ENCODE assay signal across 1 cellular context in the genomic region with DNA sequence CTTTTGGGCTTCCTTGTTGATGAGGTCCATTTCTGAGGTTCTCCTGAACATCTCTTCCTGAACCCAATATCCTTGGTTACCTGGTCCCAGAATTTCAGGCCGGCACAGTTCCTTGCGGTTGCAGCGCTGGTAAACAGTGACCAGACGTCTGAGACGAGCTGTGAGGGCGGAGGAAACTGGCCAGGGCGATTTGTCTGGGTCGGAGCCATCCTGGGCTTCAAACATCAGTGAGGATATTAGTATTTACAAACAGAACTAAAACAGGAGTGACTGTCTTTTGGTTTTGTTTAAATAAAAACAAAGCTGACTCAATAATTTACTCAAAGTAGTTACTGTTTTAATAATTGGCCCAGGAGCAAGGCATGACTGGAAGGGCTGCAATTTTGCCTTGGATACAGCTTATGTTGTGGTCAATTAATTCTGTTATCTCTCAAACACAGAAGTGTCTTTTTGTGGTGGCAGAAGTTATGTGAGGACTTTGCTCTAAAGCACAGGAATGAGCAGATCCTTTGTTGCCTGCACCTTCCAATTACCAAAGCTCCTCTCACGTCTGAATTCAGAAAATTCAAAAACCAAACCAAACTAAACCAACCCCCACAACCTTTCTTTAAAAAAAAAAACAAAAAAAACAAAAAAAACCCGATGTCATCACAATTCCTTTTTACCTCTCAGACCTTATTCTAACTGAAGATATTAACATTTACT.
TF ChIP-seq lines count a peak whose summit lies in the region.

No MANE protein-coding gene starts in this region.

TF ChIP-seq in HepG2, 621 proteins besides CTCF, POLR2A, EP300 and RAD21 (continued from another document and continues in another):
- peak; percentile 75 for TF ChIP-seq ARID5B (CRISPR knock-in tag; IDR thresholded peaks at IDR 0.05)
- TF ChIP-seq, protein P1, sequence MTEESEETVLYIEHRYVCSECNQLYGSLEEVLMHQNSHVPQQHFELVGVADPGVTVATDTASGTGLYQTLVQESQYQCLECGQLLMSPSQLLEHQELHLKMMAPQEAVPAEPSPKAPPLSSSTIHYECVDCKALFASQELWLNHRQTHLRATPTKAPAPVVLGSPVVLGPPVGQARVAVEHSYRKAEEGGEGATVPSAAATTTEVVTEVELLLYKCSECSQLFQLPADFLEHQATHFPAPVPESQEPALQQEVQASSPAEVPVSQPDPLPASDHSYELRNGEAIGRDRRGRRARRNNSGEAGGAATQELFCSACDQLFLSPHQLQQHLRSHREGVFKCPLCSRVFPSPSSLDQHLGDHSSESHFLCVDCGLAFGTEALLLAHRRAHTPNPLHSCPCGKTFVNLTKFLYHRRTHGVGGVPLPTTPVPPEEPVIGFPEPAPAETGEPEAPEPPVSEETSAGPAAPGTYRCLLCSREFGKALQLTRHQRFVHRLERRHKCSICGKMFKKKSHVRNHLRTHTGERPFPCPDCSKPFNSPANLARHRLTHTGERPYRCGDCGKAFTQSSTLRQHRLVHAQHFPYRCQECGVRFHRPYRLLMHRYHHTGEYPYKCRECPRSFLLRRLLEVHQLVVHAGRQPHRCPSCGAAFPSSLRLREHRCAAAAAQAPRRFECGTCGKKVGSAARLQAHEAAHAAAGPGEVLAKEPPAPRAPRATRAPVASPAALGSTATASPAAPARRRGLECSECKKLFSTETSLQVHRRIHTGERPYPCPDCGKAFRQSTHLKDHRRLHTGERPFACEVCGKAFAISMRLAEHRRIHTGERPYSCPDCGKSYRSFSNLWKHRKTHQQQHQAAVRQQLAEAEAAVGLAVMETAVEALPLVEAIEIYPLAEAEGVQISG (CRISPR knock-in tag; IDR thresholded peaks at IDR 0.05) = 0 out of 2 replicates have a peak, but pooled peaks have one; percentile 20
- peak; percentile 63 to 72; a peak in 3 of 4 replicates for TF ChIP-seq MAFK (conservative IDR thresholded peaks at IDR 0.05 in 1 of 2, IDR thresholded peaks at IDR 0.05 in 1 of 2; ENCODE audit: low read length in 2 of 2)
- no peak for TF ChIP-seq KLF12 (CRISPR knock-in tag; IDR thresholded peaks at IDR 0.05; ENCODE audit: borderline replicate concordance)
- TF ChIP-seq LRRFIP1 (CRISPR knock-in tag; conservative IDR thresholded peaks at IDR 0.05) = no peak
- no peak for TF ChIP-seq MAF1 (CRISPR knock-in tag; IDR thresholded peaks at IDR 0.05; ENCODE audit: borderline replicate concordance)
- TF ChIP-seq, protein P2, sequence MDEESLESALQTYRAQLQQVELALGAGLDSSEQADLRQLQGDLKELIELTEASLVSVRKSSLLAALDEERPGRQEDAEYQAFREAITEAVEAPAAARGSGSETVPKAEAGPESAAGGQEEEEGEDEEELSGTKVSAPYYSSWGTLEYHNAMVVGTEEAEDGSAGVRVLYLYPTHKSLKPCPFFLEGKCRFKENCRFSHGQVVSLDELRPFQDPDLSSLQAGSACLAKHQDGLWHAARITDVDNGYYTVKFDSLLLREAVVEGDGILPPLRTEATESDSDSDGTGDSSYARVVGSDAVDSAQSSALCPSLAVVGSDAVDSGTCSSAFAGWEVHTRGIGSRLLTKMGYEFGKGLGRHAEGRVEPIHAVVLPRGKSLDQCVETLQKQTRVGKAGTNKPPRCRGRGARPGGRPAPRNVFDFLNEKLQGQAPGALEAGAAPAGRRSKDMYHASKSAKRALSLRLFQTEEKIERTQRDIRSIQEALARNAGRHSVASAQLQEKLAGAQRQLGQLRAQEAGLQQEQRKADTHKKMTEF (CRISPR knock-in tag; IDR thresholded peaks at IDR 0.05) = no peak; the same call in 1 of the 2 replicates
- no peak for TF ChIP-seq CENPT (CRISPR knock-in tag; IDR thresholded peaks at IDR 0.05; ENCODE audit: low read depth)
- TF ChIP-seq ZNF850 (CRISPR knock-in tag; conservative IDR thresholded peaks at IDR 0.05) = no peak
- TF ChIP-seq TRIM24 (CRISPR knock-in tag; IDR thresholded peaks at IDR 0.05) = no peak
- TF ChIP-seq YEATS2 (CRISPR knock-in tag; IDR thresholded peaks at IDR 0.05; ENCODE audit: borderline replicate concordance) = no peak
- no peak for TF ChIP-seq FOXP1 (IDR thresholded peaks at IDR 0.05)
- peak; percentile 38; the same call in 1 of the 2 replicates for TF ChIP-seq FOXP1 (CRISPR knock-in tag; IDR thresholded peaks at IDR 0.05)
- no peak for TF ChIP-seq ZNF317 (CRISPR knock-in tag; IDR thresholded peaks at IDR 0.05)
- TF ChIP-seq SOX13 (IDR thresholded peaks at IDR 0.05) = 0 out of 2 replicates have a peak, but pooled peaks have one; percentile 32
- peak in 1 of 2 experiments; percentile 85; a peak in 2 of 4 replicates for TF ChIP-seq SOX13 (CRISPR knock-in tag; conservative IDR thresholded peaks at IDR 0.05 in 1 of 2, IDR thresholded peaks at IDR 0.05 in 1 of 2)
- no peak for TF ChIP-seq ZFP37 (CRISPR knock-in tag; IDR thresholded peaks at IDR 0.05; ENCODE audit: borderline replicate concordance)
- TF ChIP-seq ZNF331 (CRISPR knock-in tag; IDR thresholded peaks at IDR 0.05) = 0 out of 2 replicates have a peak, but pooled peaks have one; percentile 16
- no peak for TF ChIP-seq TP53 (CRISPR knock-in tag; conservative IDR thresholded peaks at IDR 0.05)
- TF ChIP-seq RCOR2 (CRISPR knock-in tag; IDR thresholded peaks at IDR 0.05) = no peak
- no peak for TF ChIP-seq ZNF335 (CRISPR knock-in tag; IDR thresholded peaks at IDR 0.05)
- TF ChIP-seq, protein P3, sequence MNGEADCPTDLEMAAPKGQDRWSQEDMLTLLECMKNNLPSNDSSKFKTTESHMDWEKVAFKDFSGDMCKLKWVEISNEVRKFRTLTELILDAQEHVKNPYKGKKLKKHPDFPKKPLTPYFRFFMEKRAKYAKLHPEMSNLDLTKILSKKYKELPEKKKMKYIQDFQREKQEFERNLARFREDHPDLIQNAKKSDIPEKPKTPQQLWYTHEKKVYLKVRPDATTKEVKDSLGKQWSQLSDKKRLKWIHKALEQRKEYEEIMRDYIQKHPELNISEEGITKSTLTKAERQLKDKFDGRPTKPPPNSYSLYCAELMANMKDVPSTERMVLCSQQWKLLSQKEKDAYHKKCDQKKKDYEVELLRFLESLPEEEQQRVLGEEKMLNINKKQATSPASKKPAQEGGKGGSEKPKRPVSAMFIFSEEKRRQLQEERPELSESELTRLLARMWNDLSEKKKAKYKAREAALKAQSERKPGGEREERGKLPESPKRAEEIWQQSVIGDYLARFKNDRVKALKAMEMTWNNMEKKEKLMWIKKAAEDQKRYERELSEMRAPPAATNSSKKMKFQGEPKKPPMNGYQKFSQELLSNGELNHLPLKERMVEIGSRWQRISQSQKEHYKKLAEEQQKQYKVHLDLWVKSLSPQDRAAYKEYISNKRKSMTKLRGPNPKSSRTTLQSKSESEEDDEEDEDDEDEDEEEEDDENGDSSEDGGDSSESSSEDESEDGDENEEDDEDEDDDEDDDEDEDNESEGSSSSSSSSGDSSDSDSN (CRISPR knock-in tag; IDR thresholded peaks at IDR 0.05) = no peak
- TF ChIP-seq, protein P4, sequence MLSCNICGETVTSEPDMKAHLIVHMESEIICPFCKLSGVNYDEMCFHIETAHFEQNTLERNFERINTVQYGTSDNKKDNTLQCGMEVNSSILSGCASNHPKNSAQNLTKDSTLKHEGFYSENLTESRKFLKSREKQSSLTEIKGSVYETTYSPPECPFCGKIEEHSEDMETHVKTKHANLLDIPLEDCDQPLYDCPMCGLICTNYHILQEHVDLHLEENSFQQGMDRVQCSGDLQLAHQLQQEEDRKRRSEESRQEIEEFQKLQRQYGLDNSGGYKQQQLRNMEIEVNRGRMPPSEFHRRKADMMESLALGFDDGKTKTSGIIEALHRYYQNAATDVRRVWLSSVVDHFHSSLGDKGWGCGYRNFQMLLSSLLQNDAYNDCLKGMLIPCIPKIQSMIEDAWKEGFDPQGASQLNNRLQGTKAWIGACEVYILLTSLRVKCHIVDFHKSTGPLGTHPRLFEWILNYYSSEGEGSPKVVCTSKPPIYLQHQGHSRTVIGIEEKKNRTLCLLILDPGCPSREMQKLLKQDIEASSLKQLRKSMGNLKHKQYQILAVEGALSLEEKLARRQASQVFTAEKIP (CRISPR knock-in tag; IDR thresholded peaks at IDR 0.05; ENCODE audit: borderline replicate concordance) = no peak
- TF ChIP-seq ZNF253 (CRISPR knock-in tag; IDR thresholded peaks at IDR 0.05; ENCODE audit: borderline replicate concordance) = no peak
- peak; percentile 80 for TF ChIP-seq RBM22 (optimal IDR thresholded peaks at IDR 0.05; ENCODE audit: low read length)
- TF ChIP-seq ZNF770 (CRISPR knock-in tag; IDR thresholded peaks at IDR 0.05) = no peak
- no peak for TF ChIP-seq ZBTB8A (CRISPR knock-in tag; IDR thresholded peaks at IDR 0.05; ENCODE audit: borderline replicate concordance, low read depth)
- no peak for TF ChIP-seq KDM5B (CRISPR knock-in tag; IDR thresholded peaks at IDR 0.05; ENCODE audit: borderline replicate concordance)
- no peak for TF ChIP-seq CBX2 (IDR thresholded peaks at IDR 0.05; ENCODE audit: low read depth, low read length)
- TF ChIP-seq CBX2 (CRISPR knock-in tag; IDR thresholded peaks at IDR 0.05; ENCODE audit: low read depth) = no peak
- no peak for TF ChIP-seq SNRNP70 (IDR thresholded peaks at IDR 0.05; ENCODE audit: low read depth, low read length)
- TF ChIP-seq ZNF501 (CRISPR knock-in tag; IDR thresholded peaks at IDR 0.05) = no peak
- TF ChIP-seq ZNF773 (CRISPR knock-in tag; IDR thresholded peaks at IDR 0.05; ENCODE audit: borderline replicate concordance) = no peak
- no peak for TF ChIP-seq ZFP1 (CRISPR knock-in tag; IDR thresholded peaks at IDR 0.05)
- TF ChIP-seq ZMYM3 (CRISPR knock-in tag; IDR thresholded peaks at IDR 0.05) = no peak
- TF ChIP-seq TBL1XR1 (IDR thresholded peaks at IDR 0.05; ENCODE audit: borderline replicate concordance, low read length, partially characterized antibody) = no peak
- no peak for TF ChIP-seq ZNF749 (CRISPR knock-in tag; IDR thresholded peaks at IDR 0.05; ENCODE audit: borderline replicate concordance)
- 0 out of 2 replicates have a peak, but pooled peaks have one; percentile 39 for TF ChIP-seq SMAD3 (CRISPR knock-in tag; IDR thresholded peaks at IDR 0.05)
- TF ChIP-seq ZBTB38 (CRISPR knock-in tag; IDR thresholded peaks at IDR 0.05) = peak; percentile 57; the same call in 1 of the 2 replicates
- no peak for TF ChIP-seq HOXD1 (CRISPR knock-in tag; IDR thresholded peaks at IDR 0.05)
- no peak for TF ChIP-seq TIGD3 (CRISPR knock-in tag; IDR thresholded peaks at IDR 0.05; ENCODE audit: borderline replicate concordance)
- no peak for TF ChIP-seq XRCC5 (optimal IDR thresholded peaks at IDR 0.05; ENCODE audit: low read length)
